Comparison of ENCODE assay signal across 16 cellular contexts in the genomic region with DNA sequence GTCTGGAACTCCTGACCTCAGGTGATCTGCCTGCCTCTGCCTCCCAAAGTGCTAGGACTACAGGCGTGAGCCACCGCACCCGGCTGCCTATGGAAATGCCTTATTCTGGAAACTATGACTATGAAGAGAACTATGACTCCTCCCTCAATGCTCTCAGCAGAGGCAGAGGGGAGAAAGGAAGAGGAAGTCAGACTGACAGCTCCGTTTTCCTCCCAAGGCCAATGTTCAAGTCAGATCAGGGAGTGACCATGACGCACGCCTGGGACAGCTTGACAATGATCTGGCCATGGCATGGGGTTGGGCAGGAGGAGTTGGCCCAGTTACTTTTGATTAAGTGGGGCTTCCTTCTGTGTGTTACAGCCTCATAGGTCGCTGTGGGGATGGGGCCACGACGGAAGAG. TPM values are rescaled to one million over a fixed set of nuclear protein-coding genes. Genes with fewer than 3 reads are reported as not detected.
A peak's percentile ranks its signal among the peaks of the same experiment; 100 is the strongest.
DNase-seq lines count a peak whose midpoint lies in the region; TF ChIP-seq lines count a peak whose summit lies in the region.
"Had no signal": no experiment of that assay in that cellular context is flagged by ENCODE, and none has a peak within 500 bp of the region (broad histone marks: within the 10 kb centered on the region; RNA-seq: fewer than 3 reads in every experiment).

No MANE protein-coding gene starts in this region.

- H2AFZ ChIP-seq in PC-9: no peak overlapping the region

- H3K4me1 ChIP-seq in BLaER1 treated with 17β-estradiol and CSF1 and Interleukin-3, amounts not matched to agents 10 nM and 100 nM: peaks cover 39 to 67% (median 55%) of the 10 kb centered on the region in 10 experiments
- H3K4me1 ChIP-seq in adrenal gland (replicated peaks in 1 of 2) (peaks cover 25 to 71% of the 10 kb centered on the region in 2 donors), PC-9 (replicated peaks; ENCODE audit: insufficient read depth) (peaks cover 47% of the 10 kb centered on the region)
- H3K4me1 ChIP-seq: breast epithelium had no signal

- no peaks in the 10 kb centered on the region for H3K27me3 ChIP-seq in BLaER1 treated with 17β-estradiol and CSF1 and Interleukin-3, amounts not matched to agents 10 nM and 100 nM
- H3K27me3 ChIP-seq in adrenal gland: no peaks in the 10 kb centered on the region
- no peaks in the 10 kb centered on the region for H3K27me3 ChIP-seq in PC-9 (ENCODE audit: insufficient read depth, low read depth)
- H3K27me3 ChIP-seq: breast epithelium, foreskin keratinocyte had no signal

- TF ChIP-seq POLR2A in adrenal gland (IDR thresholded peaks at IDR 0.05): peak in 1 of 2 donors; percentile 58

- peak overlapping the region in 1 of 11 experiments; percentile 15; a peak in 2 of 22 replicates for H3K27ac ChIP-seq in BLaER1 treated with 17β-estradiol and CSF1 and Interleukin-3, amounts not matched to agents 10 nM and 100 nM
- peak overlapping the region in 4 of 5 donors; percentile 26 to 80 (median 64) for H3K27ac ChIP-seq in adrenal gland
- no peak overlapping the region for H3K27ac ChIP-seq in PC-9
- H3K27ac ChIP-seq: breast epithelium, foreskin keratinocyte, RWPE1 had no signal

- DNase-seq in KBM-7: peak; percentile 31
- peak; percentile 78 to 96 (median 91) for DNase-seq in adrenal gland
- peak; percentile 70 to 85 for DNase-seq in lung microvascular endothelial cell (ENCODE audit: low read depth in 2 of 2)
- no peak for DNase-seq in NCI-H1092 (lab: John Stamatoyannopoulos, UW)
- no peak for DNase-seq in PC-9
- DNase-seq in NCI-H1436 treated with DMSO at 0.1 percent for 48 hours (lab: John Stamatoyannopoulos, UW): no peak
- DNase-seq in OCI-M2 (lab: John Stamatoyannopoulos, UW; ENCODE audit: unreplicated experiment): no peak
- DNase-seq: AML-193; DMS 273 treated with DMSO at 0.1 percent for 48 hours; effector memory CD8-positive, alpha-beta T cell; foreskin keratinocyte; NCI-H2081; occipital lobe had no signal

- H3K4me3 ChIP-seq in BLaER1 treated with 17β-estradiol and CSF1 and Interleukin-3, amounts not matched to agents 10 nM and 100 nM: no peak overlapping the region
- H3K4me3 ChIP-seq in adrenal gland: no peak overlapping the region
- H3K4me3 ChIP-seq in PC-9: no peak overlapping the region
- H3K4me3 ChIP-seq: breast epithelium had no signal

- H3K79me2 ChIP-seq in PC-9 (ENCODE audit: low read depth): no peaks in the 10 kb centered on the region

- intact Hi-C loops in adrenal gland (cut with DNase I): no loop called here
- intact Hi-C loops in PC-9 (cut with micrococcal nuclease; ENCODE audit: unreplicated experiment): no loop called here

- H3K9ac ChIP-seq in BLaER1 treated with 17β-estradiol and CSF1 and Interleukin-3, amounts not matched to agents 10 nM and 100 nM: no peak overlapping the region

- no TSS peak for BruUV-seq in PC-9 (replicated peaks; lab: Mats Ljungman, UMichigan)

- no peaks in the 10 kb centered on the region for H3K9me2 ChIP-seq in PC-9 (ENCODE audit: insufficient read depth)

- POLR2A ChIA-PET in PC-9 (lab: Charles Lee; ENCODE audit: unreplicated experiment): no interaction called here

- TF ChIP-seq CTCF in adrenal gland (IDR thresholded peaks at IDR 0.05) (no peak), PC-9 (conservative IDR thresholded peaks at IDR 0.05) (no peak)

- CTCF ChIA-PET in PC-9 (lab: Charles Lee): interaction anchor here (0.6 kb wide), 1 partner anchor 1284 kb away, joined by 5 read pairs; no protein-coding TSS in a partner anchor

- H4K20me1 ChIP-seq in BLaER1 treated with 17β-estradiol and CSF1 and Interleukin-3, amounts not matched to agents 10 nM and 100 nM: no peaks in the 10 kb centered on the region
- H4K20me1 ChIP-seq in PC-9 (ENCODE audit: insufficient read depth): no peaks in the 10 kb centered on the region

- H3F3A ChIP-seq in PC-9 (ENCODE audit: insufficient read depth, low read depth): peaks cover 30% of the 10 kb centered on the region

- in situ Hi-C loops in KBM-7 (cut with MboI; ENCODE audit: low pct_unique_long_range_greater_than_20kb, low sequenced_read_pairs): loop anchor here (25.0 kb wide), 1 partner anchor 710 kb away; no protein-coding TSS in a partner anchor

- 36 to 42% (median 40%) methylated on average over 9 of the region's 9 CpGs for WGBS in adrenal gland, 4 donors

- no peaks in the 10 kb centered on the region for H3K36me3 ChIP-seq in BLaER1 treated with 17β-estradiol and CSF1 and Interleukin-3, amounts not matched to agents 10 nM and 100 nM
- H3K36me3 ChIP-seq in adrenal gland (replicated peaks in 1 of 2): no peaks in the 10 kb centered on the region
- H3K36me3 ChIP-seq in PC-9 (ENCODE audit: low read depth): no peaks in the 10 kb centered on the region
- H3K36me3 ChIP-seq: breast epithelium had no signal

- H3K9me3 ChIP-seq in BLaER1 treated with 17β-estradiol and CSF1 and Interleukin-3, amounts not matched to agents 10 nM and 100 nM (replicated peaks in 1 of 11): no peaks in the 10 kb centered on the region
- H3K9me3 ChIP-seq in adrenal gland (replicated peaks in 1 of 3) (no peaks in the 10 kb centered on the region), PC-9 (ENCODE audit: insufficient read depth, low read depth) (no peaks in the 10 kb centered on the region)
- H3K9me3 ChIP-seq: breast epithelium had no signal

- peak overlapping the region in 10 of 11 experiments; percentile 27 to 93 (median 83); a peak in 17 of 22 replicates for H3K4me2 ChIP-seq in BLaER1 treated with 17β-estradiol and CSF1 and Interleukin-3, amounts not matched to agents 10 nM and 100 nM
- no peak overlapping the region for H3K4me2 ChIP-seq in PC-9

RNA-seq across cellular contexts. Expression of gene MRPL33, which starts 44.3 kb away (rescaled TPM):
- total RNA-seq in adrenal gland (1,000 to 10,000 TPM in 1 of 8 donors, 100 to 1,000 TPM in 7; 211 to 1,020 (median 554) TPM), lung microvascular endothelial cell (71.5 and 72.8 TPM in 2 replicates), PC-9 (2021) (81.9 and 86.3 TPM in 2 replicates)
- polyA plus RNA-seq in adrenal gland: 100 to 1,000 TPM; 253 to 508 (median 491) TPM

Comparison
In these comparisons a context has a peak if more than half of its experiments do, and no peak if none do; other contexts are left out.
1. DNase-seq: peak in KBM-7 (single experiment), adrenal gland (7 of 7) and lung microvascular endothelial cell (2 of 2); none in NCI-H1092 (single experiment), PC-9 (0 of 2), NCI-H1436 treated with DMSO at 0.1 percent for 48 hours (single experiment) and OCI-M2 (single experiment).